Comparison of ENCODE assay signal across 9 cellular contexts in genomic region chr1:54273092-54273836, GRCh38.
DNase-seq lines count a peak whose midpoint lies in the region; ATAC-seq lines count a peak whose summit lies in the region.
"Had no signal": no experiment of that assay in that cellular context is flagged by ENCODE, and none has a peak within 500 bp of the region (broad histone marks: within the 10 kb centered on the region; RNA-seq: fewer than 3 reads in every experiment).

No MANE protein-coding gene starts in this region.

- H3K27ac ChIP-seq in caudate nucleus (ENCODE audit: low read depth, low read length) = peak overlapping the region; percentile 63
- H3K27ac ChIP-seq: KMS-11 had no signal

- ATAC-seq in stimulated activated naive CD8-positive, alpha-beta T cell treated with anti-CD3 and anti-CD28 coated beads, Interleukin-15, Interleukin-2, amounts not matched to agents 100 U/mL and 50 U/mL, for 24 hours = peak; percentile 31
- ATAC-seq in GM18861 (IDR thresholded peaks at IDR 0.05; ENCODE audit: unreplicated experiment) (no peak), HG03045 (IDR thresholded peaks at IDR 0.05; ENCODE audit: unreplicated experiment) (no peak)

- DNase-seq in EH (ENCODE audit: low read depth) (peak; percentile 92), NCI-H2196 (lab: John Stamatoyannopoulos, UW; ENCODE audit: unreplicated experiment) (peak; percentile 88), caudate nucleus (lab: John Stamatoyannopoulos, UW) (peak in 58 of 61 donors; percentile 13 to 77 (median 50)), kidney tubule cell (ENCODE audit: low spot score) (peak; percentile 95), NCI-H1930 (lab: John Stamatoyannopoulos, UW) (no peak)
- DNase-seq in stimulated activated naive CD8-positive, alpha-beta T cell treated with anti-CD3 and anti-CD28 coated beads, Interleukin-15, Interleukin-2, amounts not matched to agents 100 U/mL and 50 U/mL, for 24 hours = no peak

Comparison
In these comparisons a context has a peak if more than half of its experiments do, and no peak if none do; other contexts are left out.
1. DNase-seq: peak in EH (single experiment), NCI-H2196 (single experiment), caudate nucleus (58 of 61) and kidney tubule cell (single experiment); none in stimulated activated naive CD8-positive, alpha-beta T cell treated with anti-CD3 and anti-CD28 coated beads, Interleukin-15, Interleukin-2, amounts not matched to agents 100 U/mL and 50 U/mL, for 24 hours (single experiment) and NCI-H1930 (0 of 2).